In genomic region chr2:112880696-112881095, GRCh38 we compare ENCODE assay signal across 14 cellular contexts. TPM values are rescaled to one million over a fixed set of nuclear protein-coding genes. Genes with fewer than 3 reads are reported as not detected.
DNase-seq lines count a peak whose midpoint lies in the region; TF ChIP-seq lines count a peak whose summit lies in the region.
"Had no signal": no experiment of that assay in that cellular context is flagged by ENCODE, and none has a peak within 500 bp of the region (broad histone marks: within the 10 kb centered on the region; RNA-seq: fewer than 3 reads in every experiment).

No MANE protein-coding gene starts in this region.

- H3K4me3 ChIP-seq in CD4-positive, alpha-beta memory T cell (ENCODE audit: low read length in 2 of 2) = no peak overlapping the region

- no TSS peak for BruUV-seq in Calu3 (replicated peaks; lab: Mats Ljungman, UMichigan)

- no peaks in the 10 kb centered on the region for H3K36me3 ChIP-seq in CD4-positive, alpha-beta memory T cell (ENCODE audit: insufficient read depth, low read length)

- peaks cover 2% of the 10 kb centered on the region for H3K9me3 Mint-ChIP-seq in Calu3 (ENCODE audit: low read depth, unreplicated experiment)
- no peaks in the 10 kb centered on the region for H3K9me3 Mint-ChIP-seq in activated T-helper 1 cell treated with anti-CD3 and anti-CD28 coated beads, Interleukin-12 subunit alpha, Interleukin-12 subunit beta, Interleukin-2, Interleukin-4 antibody, amounts not matched to agents 30 ng/mL and 10 ng/mL and 1 ng/mL, durations not matched to agents 14 hours and 24 hours and 36 hours
- no peaks in the 10 kb centered on the region for H3K9me3 Mint-ChIP-seq in CD4-positive, alpha-beta memory T cell

- peak overlapping the region; percentile 83 for H3K27ac Mint-ChIP-seq in Calu3 (ENCODE audit: unreplicated experiment)
- peak overlapping the region; percentile 56 for H3K27ac Mint-ChIP-seq in activated T-helper 1 cell treated with anti-CD3 and anti-CD28 coated beads, Interleukin-12 subunit alpha, Interleukin-12 subunit beta, Interleukin-2, Interleukin-4 antibody, amounts not matched to agents 30 ng/mL and 10 ng/mL and 1 ng/mL, durations not matched to agents 14 hours and 24 hours and 36 hours
- H3K27ac Mint-ChIP-seq in CD4-positive, alpha-beta memory T cell = no peak overlapping the region

- TF ChIP-seq CTCF in Calu3 (IDR thresholded peaks at IDR 0.05; ENCODE audit: unreplicated experiment) = no peak

- H3K4me1 ChIP-seq in CD4-positive, alpha-beta memory T cell (ENCODE audit: insufficient read depth, low read length) = no peaks in the 10 kb centered on the region

- no peaks in the 10 kb centered on the region for H3K9me3 ChIP-seq in CD4-positive, alpha-beta memory T cell (ENCODE audit: control insufficient read depth in 1 of 2, low read length in 2 of 2)

- peaks cover 13% of the 10 kb centered on the region for H3K36me3 Mint-ChIP-seq in Calu3 (ENCODE audit: insufficient read depth, unreplicated experiment)
- H3K36me3 Mint-ChIP-seq in activated T-helper 1 cell treated with anti-CD3 and anti-CD28 coated beads, Interleukin-12 subunit alpha, Interleukin-12 subunit beta, Interleukin-2, Interleukin-4 antibody, amounts not matched to agents 30 ng/mL and 10 ng/mL and 1 ng/mL, durations not matched to agents 14 hours and 24 hours and 36 hours (ENCODE audit: low read depth) = no peaks in the 10 kb centered on the region
- no peaks in the 10 kb centered on the region for H3K36me3 Mint-ChIP-seq in CD4-positive, alpha-beta memory T cell

- H3K4me3 Mint-ChIP-seq in Calu3 (ENCODE audit: low read depth, unreplicated experiment) = no peak overlapping the region
- H3K4me3 Mint-ChIP-seq in activated T-helper 1 cell treated with anti-CD3 and anti-CD28 coated beads, Interleukin-12 subunit alpha, Interleukin-12 subunit beta, Interleukin-2, Interleukin-4 antibody, amounts not matched to agents 30 ng/mL and 10 ng/mL and 1 ng/mL, durations not matched to agents 14 hours and 24 hours and 36 hours = no peak overlapping the region
- H3K4me3 Mint-ChIP-seq in CD4-positive, alpha-beta memory T cell = no peak overlapping the region

- peaks cover 63% of the 10 kb centered on the region for H3K4me1 Mint-ChIP-seq in Calu3 (ENCODE audit: low read depth, unreplicated experiment)
- peaks cover 34% of the 10 kb centered on the region for H3K4me1 Mint-ChIP-seq in activated T-helper 1 cell treated with anti-CD3 and anti-CD28 coated beads, Interleukin-12 subunit alpha, Interleukin-12 subunit beta, Interleukin-2, Interleukin-4 antibody, amounts not matched to agents 30 ng/mL and 10 ng/mL and 1 ng/mL, durations not matched to agents 14 hours and 24 hours and 36 hours (ENCODE audit: low read depth)
- peaks cover 2 to 11% (median 8%) of the 10 kb centered on the region in 4 donors for H3K4me1 Mint-ChIP-seq in CD4-positive, alpha-beta memory T cell

- intact Hi-C loops in Calu3 (cut with micrococcal nuclease; ENCODE audit: unreplicated experiment) = loop anchor here (5.0 kb wide), 1 partner anchor 68 kb away; no protein-coding TSS in a partner anchor
- intact Hi-C loops in activated T-helper 1 cell treated with anti-CD3 and anti-CD28 coated beads, Interleukin-12 subunit alpha, Interleukin-12 subunit beta, Interleukin-2, Interleukin-4 antibody, amounts not matched to agents 30 ng/mL and 10 ng/mL and 1 ng/mL, durations not matched to agents 14 hours and 24 hours and 36 hours (cut with micrococcal nuclease) = loop anchor here (1.0 kb wide), 1 partner anchor 41 kb away; no protein-coding TSS in a partner anchor
- intact Hi-C loops in CD4-positive, alpha-beta memory T cell (cut with micrococcal nuclease) = no loop called here

- H3K27ac ChIP-seq in CD4-positive, alpha-beta memory T cell (ENCODE audit: low read depth, low read length) = no peak overlapping the region
- H3K27ac ChIP-seq: KMS-11 had no signal

- H3K27me3 Mint-ChIP-seq in Calu3 (ENCODE audit: unreplicated experiment) = no peaks in the 10 kb centered on the region
- peaks cover 6% of the 10 kb centered on the region for H3K27me3 Mint-ChIP-seq in activated T-helper 1 cell treated with anti-CD3 and anti-CD28 coated beads, Interleukin-12 subunit alpha, Interleukin-12 subunit beta, Interleukin-2, Interleukin-4 antibody, amounts not matched to agents 30 ng/mL and 10 ng/mL and 1 ng/mL, durations not matched to agents 14 hours and 24 hours and 36 hours (ENCODE audit: insufficient read depth)
- no peaks in the 10 kb centered on the region for H3K27me3 Mint-ChIP-seq in CD4-positive, alpha-beta memory T cell

- DNase-seq in Calu3 = no peak
- peak; percentile 14 for DNase-seq in HCEC 1CT
- DNase-seq in activated T-helper 1 cell treated with anti-CD3 and anti-CD28 coated beads, Interleukin-12 subunit alpha, Interleukin-12 subunit beta, Interleukin-2, Interleukin-4 antibody, amounts not matched to agents 30 ng/mL and 10 ng/mL and 1 ng/mL, durations not matched to agents 14 hours and 24 hours and 36 hours (ENCODE audit: low spot score) = no peak
- DNase-seq in iris pigment epithelial cell (ENCODE audit: low read depth) = peak; percentile 33
- no peak for DNase-seq in stimulated activated CD8-positive, alpha-beta memory T cell treated with anti-CD3 and anti-CD28 coated beads, Interleukin-4, amount 100 ng/mL, for 48 hours
- DNase-seq in CD4-positive, alpha-beta memory T cell = no peak
- no peak for DNase-seq in AML-193 (lab: John Stamatoyannopoulos, UW)
- DNase-seq in NCI-H2107 (lab: John Stamatoyannopoulos, UW) = no peak
- DNase-seq: NCI-H510A, small intestine had no signal

- H3K27me3 ChIP-seq in CD4-positive, alpha-beta memory T cell (ENCODE audit: insufficient read depth, low read length) = no peaks in the 10 kb centered on the region

- CTCF ChIA-PET in Calu3 (lab: Charles Lee) = interaction anchor here (0.7 to 1.0 kb wide), 4 partner anchors 11 to 131 kb away, joined by 3 to 4 read pairs (median 3); no protein-coding TSS in a partner anchor
- CTCF ChIA-PET in CD4-positive, alpha-beta memory T cell (lab: Charles Lee; ENCODE audit: partially characterized antibody) = interaction anchor here (10.8 kb wide), 1 partner anchor 131 kb away, joined by 249 read pairs; no protein-coding TSS in a partner anchor

- POLR2A ChIA-PET in CD4-positive, alpha-beta memory T cell (lab: Charles Lee; ENCODE audit: partially characterized antibody) = no interaction called here

RNA-seq across cellular contexts. Expression of gene IL37, which starts 30.3 kb away (rescaled TPM):
- 1.9 and 2.0 TPM in 2 replicates for total RNA-seq in Calu3 (2022)
- not detected in 2 replicates for total RNA-seq in activated T-helper 1 cell treated with anti-CD3 and anti-CD28 coated beads, Interleukin-12 subunit alpha, Interleukin-12 subunit beta, Interleukin-2, Interleukin-4 antibody, amounts not matched to agents 30 ng/mL and 10 ng/mL and 1 ng/mL, durations not matched to agents 14 hours and 24 hours and 36 hours
- not detected for total RNA-seq in CD4-positive, alpha-beta memory T cell
- polyA plus RNA-seq in CD4-positive, alpha-beta memory T cell = not detected
- total RNA-seq: aorta, epithelial cell of proximal tubule had no signal
- polyA plus RNA-seq: aorta, neural cell, small intestine had no signal

RNA-seq across cellular contexts. Expression of gene IL1B, which starts 44.1 kb away (rescaled TPM):
- total RNA-seq in Calu3 (2022) = 4.1 and 15.5 TPM in 2 replicates
- total RNA-seq in activated T-helper 1 cell treated with anti-CD3 and anti-CD28 coated beads, Interleukin-12 subunit alpha, Interleukin-12 subunit beta, Interleukin-2, Interleukin-4 antibody, amounts not matched to agents 30 ng/mL and 10 ng/mL and 1 ng/mL, durations not matched to agents 14 hours and 24 hours and 36 hours = 0.23 and 0.44 TPM in 2 replicates
- total RNA-seq in CD4-positive, alpha-beta memory T cell = 1 to 10 TPM in 1 of 2 experiments, under 1 TPM in 1; 0.81 to 1.3 TPM
- polyA plus RNA-seq in CD4-positive, alpha-beta memory T cell = not detected
- total RNA-seq: epithelial cell of proximal tubule had no signal
- polyA plus RNA-seq: neural cell had no signal

Comparison
In these comparisons a context has a peak if more than half of its experiments do, and no peak if none do; other contexts are left out.
1. DNase-seq: peak in HCEC 1CT (single experiment) and iris pigment epithelial cell (single experiment); none in Calu3 (single experiment), activated T-helper 1 cell treated with anti-CD3 and anti-CD28 coated beads, Interleukin-12 subunit alpha, Interleukin-12 subunit beta, Interleukin-2, Interleukin-4 antibody, amounts not matched to agents 30 ng/mL and 10 ng/mL and 1 ng/mL, durations not matched to agents 14 hours and 24 hours and 36 hours (single experiment), stimulated activated CD8-positive, alpha-beta memory T cell treated with anti-CD3 and anti-CD28 coated beads, Interleukin-4, amount 100 ng/mL, for 48 hours (single experiment), CD4-positive, alpha-beta memory T cell (0 of 5), AML-193 (0 of 2) and NCI-H2107 (single experiment).
2. H3K27ac Mint-ChIP-seq: peak in Calu3 (single experiment) and activated T-helper 1 cell treated with anti-CD3 and anti-CD28 coated beads, Interleukin-12 subunit alpha, Interleukin-12 subunit beta, Interleukin-2, Interleukin-4 antibody, amounts not matched to agents 30 ng/mL and 10 ng/mL and 1 ng/mL, durations not matched to agents 14 hours and 24 hours and 36 hours (single experiment); none in CD4-positive, alpha-beta memory T cell (0 of 7).